Comparison of ENCODE assay signal across 8 cellular contexts in genomic region chr17:5706835-5707234, GRCh38.
A peak's percentile ranks its signal among the peaks of the same experiment; 100 is the strongest.
DNase-seq lines count a peak whose midpoint lies in the region; ATAC-seq, FAIRE-seq and TF ChIP-seq lines count a peak whose summit lies in the region.

No MANE protein-coding gene starts in this region.

- H3K27ac ChIP-seq in testis: no peak overlapping the region

- H3K9me3 ChIP-seq in testis: no peaks in the 10 kb centered on the region

- no peak for FAIRE-seq in H54 (lab: Jason Lieb, UNC)

- intact Hi-C loops in testis (cut with DNase I; ENCODE audit: low total_unique reads): no loop called here

- ATAC-seq in GM21528 (IDR thresholded peaks at IDR 0.05; ENCODE audit: low FRiP score, unreplicated experiment): no peak

- no peak for TF ChIP-seq POLR2A in H54 (IDR thresholded peaks at IDR 0.05; ENCODE audit: low read depth, low read length)
- no peak for TF ChIP-seq POLR2A in testis (IDR thresholded peaks at IDR 0.05)

- H3K27me3 ChIP-seq in testis: no peaks in the 10 kb centered on the region

- no peaks in the 10 kb centered on the region for H3K36me3 ChIP-seq in testis (ENCODE audit: low read depth, missing control alignments)

- DNase-seq in AG08396 (ENCODE audit: low spot score): peak; percentile 81
- DNase-seq in H54 (ENCODE audit: insufficient read length, low spot score): peak; percentile 35
- DNase-seq in NOMO-1 treated with dmso at 0.1 percent for 144 hours (lab: John Stamatoyannopoulos, UW; ENCODE audit: unreplicated experiment): peak; percentile 4
- DNase-seq in activated T-cell treated with anti-CD3 and anti-CD28 coated beads for 48 hours (ENCODE audit: low read depth): peak; percentile 45
- DNase-seq in fibroblast of pulmonary artery (ENCODE audit: low read depth): peak; percentile 65
- peak; percentile 31 for DNase-seq in occipital lobe (lab: John Stamatoyannopoulos, UW)
- DNase-seq in testis: peak; percentile 61

- no peak overlapping the region for H3K4me3 ChIP-seq in fibroblast of pulmonary artery (replicated peaks; ENCODE audit: low read depth, low read length)
- H3K4me3 ChIP-seq in testis: no peak overlapping the region

- 20 to 41% methylated on average over 3 of the region's 3 CpGs for WGBS in testis, 2 donors

- H3K4me1 ChIP-seq in testis: no peaks in the 10 kb centered on the region

- peak; percentile 81 for TF ChIP-seq CTCF in fibroblast of pulmonary artery (IDR thresholded peaks at IDR 0.05; ENCODE audit: low read length, missing control alignments)
- TF ChIP-seq CTCF in testis (IDR thresholded peaks at IDR 0.05): peak; percentile 12 to 51 (median 50)

Comparison
In these comparisons a context has a peak if more than half of its experiments do, and no peak if none do; other contexts are left out.
1. DNase-seq: peak in every context shown above with its lines; median percentile 81 in AG08396; 65 in fibroblast of pulmonary artery; 61 in testis; 45 in activated T-cell treated with anti-CD3 and anti-CD28 coated beads for 48 hours; 35 in H54; 31 in occipital lobe; 4 in NOMO-1 treated with dmso at 0.1 percent for 144 hours.